14 cellular contexts compared by ENCODE assay signal in the genomic region with DNA sequence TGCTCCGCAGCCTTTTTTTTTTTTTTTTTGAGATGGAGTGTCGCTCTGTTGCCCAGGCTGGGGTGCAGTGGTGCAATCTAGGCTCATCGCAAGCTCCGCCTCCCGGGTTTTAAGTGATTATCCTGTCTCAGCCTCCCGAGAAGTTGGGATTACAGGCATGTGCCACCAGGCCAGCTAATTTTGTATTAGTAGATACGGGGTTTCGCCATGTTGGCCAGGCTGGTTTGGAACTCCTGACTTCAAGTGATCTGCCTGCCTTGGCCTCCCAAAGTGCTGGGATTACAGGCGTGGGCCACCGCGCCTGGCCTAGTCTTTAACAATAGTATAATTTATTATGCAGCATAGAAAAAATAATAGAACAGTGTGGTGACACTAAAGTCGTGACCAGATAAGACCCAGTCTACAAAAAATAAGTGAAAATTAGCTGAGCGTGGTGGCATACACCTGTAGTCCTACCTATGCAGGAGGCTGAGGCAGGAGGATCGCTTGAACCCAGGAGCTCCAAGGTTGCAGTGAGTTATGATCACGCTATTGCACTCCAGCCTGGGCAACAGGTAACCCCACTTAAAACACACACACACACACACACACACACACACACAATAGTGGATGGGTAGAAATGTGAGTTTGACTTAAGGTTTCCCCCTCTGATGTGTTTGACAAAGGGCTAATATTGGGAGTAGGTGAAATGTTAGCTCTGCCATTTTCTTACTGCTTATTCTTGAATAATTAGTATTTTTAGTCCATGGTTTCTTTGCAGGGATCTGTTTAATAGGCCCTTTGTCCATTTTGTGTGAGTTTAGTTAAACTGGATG. TPM values are rescaled to one million over a fixed set of nuclear protein-coding genes. Genes with fewer than 3 reads are reported as not detected.
DNase-seq lines count a peak whose midpoint lies in the region; ATAC-seq and TF ChIP-seq lines count a peak whose summit lies in the region.
"Had no signal": no experiment of that assay in that cellular context is flagged by ENCODE, and none has a peak within 500 bp of the region (broad histone marks: within the 10 kb centered on the region; RNA-seq: fewer than 3 reads in every experiment).

No MANE protein-coding gene starts in this region.

- H4K20me1 ChIP-seq in PC-9 (ENCODE audit: insufficient read depth) = peaks cover 27% of the 10 kb centered on the region

- peaks cover 68% of the 10 kb centered on the region for H3F3A ChIP-seq in PC-9 (ENCODE audit: insufficient read depth, low read depth)

- no peak overlapping the region for H2AFZ ChIP-seq in PC-9

- no peaks in the 10 kb centered on the region for H3K9me3 Mint-ChIP-seq in activated CD4-positive, alpha-beta T cell treated with anti-CD3 and anti-CD28 coated beads for 36 hours (ENCODE audit: low read depth)
- H3K9me3 Mint-ChIP-seq in activated T-helper 17 cell treated with anti-CD3 and anti-CD28 coated beads, Interleukin-2, amount 50 U/mL, for 72 hours = no peaks in the 10 kb centered on the region
- no peaks in the 10 kb centered on the region for H3K9me3 Mint-ChIP-seq in natural killer cell treated with Interleukin-12 subunit alpha and Interleukin-12 subunit beta and Interleukin-15 and Interleukin-18, amount 100 ng/mL, for 72 hours

- no peak for DNase-seq in activated CD4-positive, alpha-beta T cell treated with anti-CD3 and anti-CD28 coated beads for 36 hours
- no peak for DNase-seq in activated CD4-positive, alpha-beta T cell treated with anti-CD3 and anti-CD28 coated beads, Interleukin-2, amount 50 U/mL, for 48 hours
- peak; percentile 89 for DNase-seq in NCI-H82 (lab: John Stamatoyannopoulos, UW)
- no peak for DNase-seq in natural killer cell treated with Interleukin-12 subunit alpha and Interleukin-12 subunit beta and Interleukin-15 and Interleukin-18, amount 100 ng/mL, for 72 hours (ENCODE audit: low spot score)
- DNase-seq in PC-9 = no peak
- no peak for DNase-seq in stimulated activated CD8-positive, alpha-beta memory T cell treated with anti-CD3 and anti-CD28 coated beads, Interleukin-4, amount 100 ng/mL, for 48 hours
- DNase-seq: dermis blood vessel endothelial cell, DMS53, gastrocnemius medialis, NCI-H226 had no signal

- H3K9me3 ChIP-seq in PC-9 (ENCODE audit: insufficient read depth, low read depth) = no peaks in the 10 kb centered on the region
- H3K9me3 ChIP-seq: A549, gastrocnemius medialis had no signal

- H3K9me2 ChIP-seq in PC-9 (ENCODE audit: insufficient read depth) = no peaks in the 10 kb centered on the region

- H3K36me3 Mint-ChIP-seq in activated CD4-positive, alpha-beta T cell treated with anti-CD3 and anti-CD28 coated beads for 36 hours (ENCODE audit: low read depth) = peaks cover 59% of the 10 kb centered on the region
- H3K36me3 Mint-ChIP-seq in activated T-helper 17 cell treated with anti-CD3 and anti-CD28 coated beads, Interleukin-2, amount 50 U/mL, for 72 hours (ENCODE audit: low read depth) = peaks cover 62% of the 10 kb centered on the region
- peaks cover 54% of the 10 kb centered on the region for H3K36me3 Mint-ChIP-seq in natural killer cell treated with Interleukin-12 subunit alpha and Interleukin-12 subunit beta and Interleukin-15 and Interleukin-18, amount 100 ng/mL, for 72 hours

- peaks cover 26% of the 10 kb centered on the region for H3K79me2 ChIP-seq in PC-9 (ENCODE audit: low read depth)

- H3K27me3 Mint-ChIP-seq in activated CD4-positive, alpha-beta T cell treated with anti-CD3 and anti-CD28 coated beads for 36 hours = no peaks in the 10 kb centered on the region
- H3K27me3 Mint-ChIP-seq in activated T-helper 17 cell treated with anti-CD3 and anti-CD28 coated beads, Interleukin-2, amount 50 U/mL, for 72 hours = no peaks in the 10 kb centered on the region
- no peaks in the 10 kb centered on the region for H3K27me3 Mint-ChIP-seq in natural killer cell treated with Interleukin-12 subunit alpha and Interleukin-12 subunit beta and Interleukin-15 and Interleukin-18, amount 100 ng/mL, for 72 hours

- H3K4me3 ChIP-seq in PC-9 = no peak overlapping the region
- H3K4me3 ChIP-seq: A549, gastrocnemius medialis had no signal

- peaks cover 17% of the 10 kb centered on the region for H3K4me1 ChIP-seq in PC-9 (replicated peaks; ENCODE audit: insufficient read depth)

- CTCF ChIA-PET in activated CD4-positive, alpha-beta T cell treated with anti-CD3 and anti-CD28 coated beads for 36 hours (lab: Charles Lee) = interaction anchor here (0.8 to 13.7 kb wide), 6 partner anchors 11 to 262 kb away, joined by 3 to 271 read pairs (median 4); no protein-coding TSS in a partner anchor
- CTCF ChIA-PET in PC-9 (lab: Charles Lee) = interaction anchor here (0.6 kb wide), 2 partner anchors 155 to 258 kb away, joined by 3 read pairs; no protein-coding TSS in a partner anchor

- no TSS peak for BruUV-seq in PC-9 (replicated peaks; lab: Mats Ljungman, UMichigan)

- no peaks in the 10 kb centered on the region for H3K27me3 ChIP-seq in PC-9 (ENCODE audit: insufficient read depth, low read depth)
- H3K27me3 ChIP-seq: gastrocnemius medialis had no signal

- no peak overlapping the region for H3K4me3 Mint-ChIP-seq in activated CD4-positive, alpha-beta T cell treated with anti-CD3 and anti-CD28 coated beads for 36 hours
- H3K4me3 Mint-ChIP-seq in activated T-helper 17 cell treated with anti-CD3 and anti-CD28 coated beads, Interleukin-2, amount 50 U/mL, for 72 hours = peak overlapping the region; percentile 98
- peak overlapping the region; percentile 98 for H3K4me3 Mint-ChIP-seq in natural killer cell treated with Interleukin-12 subunit alpha and Interleukin-12 subunit beta and Interleukin-15 and Interleukin-18, amount 100 ng/mL, for 72 hours

- H3K27ac ChIP-seq in PC-9 = no peak overlapping the region
- H3K27ac ChIP-seq: A549, gastrocnemius medialis had no signal

- ATAC-seq in activated CD4-positive, alpha-beta T cell treated with anti-CD3 and anti-CD28 coated beads for 36 hours = no peak
- no peak for ATAC-seq in activated T-helper 17 cell treated with anti-CD3 and anti-CD28 coated beads, Interleukin-2, amount 50 U/mL, for 72 hours (replicated peaks)
- ATAC-seq in natural killer cell treated with Interleukin-12 subunit alpha and Interleukin-12 subunit beta and Interleukin-15 and Interleukin-18, amount 100 ng/mL, for 72 hours = no peak
- ATAC-seq in GM19351 (IDR thresholded peaks at IDR 0.05; ENCODE audit: unreplicated experiment) = no peak
- ATAC-seq: activated CD4-positive, CD25-positive, alpha-beta regulatory T cell treated with anti-CD3 and anti-CD28 coated beads, Interleukin-2, amount 50 U/mL, for 24 hours; gastrocnemius medialis had no signal

- H3K36me3 ChIP-seq in PC-9 (ENCODE audit: low read depth) = peaks cover 38% of the 10 kb centered on the region

- no peak overlapping the region for H3K4me2 ChIP-seq in PC-9
- H3K4me2 ChIP-seq: A549 had no signal

- POLR2A ChIA-PET in activated CD4-positive, alpha-beta T cell treated with anti-CD3 and anti-CD28 coated beads for 36 hours (lab: Charles Lee) = interaction anchor here (0.6 to 0.9 kb wide), 4 partner anchors 11 to 130 kb away, joined by 3 to 11 read pairs (median 6); no protein-coding TSS in a partner anchor
- POLR2A ChIA-PET in PC-9 (lab: Charles Lee; ENCODE audit: unreplicated experiment) = interaction anchor here (0.6 to 0.9 kb wide), 5 partner anchors 32 to 1671 kb away, joined by 4 to 9 read pairs (median 7); no protein-coding TSS in a partner anchor

- intact Hi-C loops in activated CD4-positive, alpha-beta T cell treated with anti-CD3 and anti-CD28 coated beads for 36 hours (cut with DNase I, micrococcal nuclease) = no loop called here
- intact Hi-C loops in PC-9 (cut with micrococcal nuclease; ENCODE audit: unreplicated experiment) = no loop called here

- peak overlapping the region; percentile 35 for H3K27ac Mint-ChIP-seq in activated CD4-positive, alpha-beta T cell treated with anti-CD3 and anti-CD28 coated beads for 36 hours
- H3K27ac Mint-ChIP-seq in activated T-helper 17 cell treated with anti-CD3 and anti-CD28 coated beads, Interleukin-2, amount 50 U/mL, for 72 hours = peak overlapping the region; percentile 99
- peak overlapping the region; percentile 99 for H3K27ac Mint-ChIP-seq in natural killer cell treated with Interleukin-12 subunit alpha and Interleukin-12 subunit beta and Interleukin-15 and Interleukin-18, amount 100 ng/mL, for 72 hours

- TF ChIP-seq CTCF in PC-9 (conservative IDR thresholded peaks at IDR 0.05) = no peak

- peaks cover 54% of the 10 kb centered on the region for H3K4me1 Mint-ChIP-seq in activated CD4-positive, alpha-beta T cell treated with anti-CD3 and anti-CD28 coated beads for 36 hours
- H3K4me1 Mint-ChIP-seq in activated T-helper 17 cell treated with anti-CD3 and anti-CD28 coated beads, Interleukin-2, amount 50 U/mL, for 72 hours = peaks cover 39% of the 10 kb centered on the region
- H3K4me1 Mint-ChIP-seq in natural killer cell treated with Interleukin-12 subunit alpha and Interleukin-12 subunit beta and Interleukin-15 and Interleukin-18, amount 100 ng/mL, for 72 hours (ENCODE audit: low read depth in 2 of 2) = peaks cover 62 to 68% of the 10 kb centered on the region in 2 donors

RNA-seq across cellular contexts. Expression of a gene that starts 6.5 kb away (rescaled TPM):
- total RNA-seq in activated CD4-positive, alpha-beta T cell treated with anti-CD3 and anti-CD28 coated beads for 36 hours = 100 to 1,000 TPM; 137 to 163 TPM
- total RNA-seq in activated T-helper 17 cell treated with anti-CD3 and anti-CD28 coated beads, Interleukin-2, amount 50 U/mL, for 72 hours = 100 to 1,000 TPM; 246 to 403 TPM
- total RNA-seq in natural killer cell treated with Interleukin-12 subunit alpha and Interleukin-12 subunit beta and Interleukin-15 and Interleukin-18, amount 100 ng/mL, for 72 hours = 100 to 1,000 TPM; 511 to 723 TPM
- total RNA-seq in PC-9 (2021) = 51.0 and 60.3 TPM in 2 replicates

Comparison
In these comparisons a context has a peak if more than half of its experiments do, and no peak if none do; other contexts are left out.
1. H3K27ac Mint-ChIP-seq: peak in every context shown above with its lines; median percentile 99 in activated T-helper 17 cell treated with anti-CD3 and anti-CD28 coated beads, Interleukin-2, amount 50 U/mL, for 72 hours; 99 in natural killer cell treated with Interleukin-12 subunit alpha and Interleukin-12 subunit beta and Interleukin-15 and Interleukin-18, amount 100 ng/mL, for 72 hours; 35 in activated CD4-positive, alpha-beta T cell treated with anti-CD3 and anti-CD28 coated beads for 36 hours.